12 cellular contexts compared by ENCODE assay signal in the genomic region with DNA sequence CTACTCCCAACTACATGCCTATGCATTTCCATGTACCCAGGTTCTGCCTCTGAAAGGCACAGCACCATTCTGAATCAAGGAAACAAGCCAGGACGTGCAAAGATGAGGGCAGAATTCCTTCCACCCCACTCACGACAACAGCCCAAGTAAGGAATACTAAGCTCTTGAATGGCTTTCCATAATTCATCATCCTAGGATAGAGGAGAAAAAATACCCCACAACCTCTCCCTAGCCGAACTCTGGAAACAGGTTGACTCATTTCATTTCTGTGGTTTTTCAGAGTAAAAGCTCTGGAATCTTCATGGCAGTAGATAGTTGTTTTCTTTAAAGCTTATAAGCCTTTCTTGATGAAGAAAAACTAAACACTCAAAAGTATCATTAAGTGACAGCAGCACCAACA.
DNase-seq lines count a peak whose midpoint lies in the region; ATAC-seq and TF ChIP-seq lines count a peak whose summit lies in the region.
"Had no signal": no experiment of that assay in that cellular context is flagged by ENCODE, and none has a peak within 500 bp of the region (broad histone marks: within the 10 kb centered on the region; RNA-seq: fewer than 3 reads in every experiment).

No MANE protein-coding gene starts in this region.

- 55 to 78% (median 64%) methylated on average over 3 of the region's 3 CpGs for WGBS in heart left ventricle, 4 donors
- WGBS in right cardiac atrium: 73% methylated on average over 3 of the region's 3 CpGs
- WGBS in aorta, 2 donors: 6% methylated on average over 3 of the region's 3 CpGs

- intact Hi-C loops in heart left ventricle (cut with DNase I): no loop called here
- intact Hi-C loops in right cardiac atrium (cut with DNase I): no loop called here
- intact Hi-C loops in aorta (cut with DNase I): no loop called here

- H3K27me3 ChIP-seq in heart left ventricle (no peaks in the 10 kb centered on the region), right cardiac atrium (ENCODE audit: control insufficient read depth, insufficient read depth) (no peaks in the 10 kb centered on the region), muscle layer of duodenum (ENCODE audit: low read depth, low read length) (no peaks in the 10 kb centered on the region), aorta (ENCODE audit: control insufficient read depth in 1 of 2, insufficient read depth in 2 of 2, low read length in 1 of 2) (no peaks in the 10 kb centered on the region)

- H3K27ac ChIP-seq in heart left ventricle (peak overlapping the region in 9 of 12 donors; percentile 6 to 78 (median 47)), right cardiac atrium (ENCODE audit: low read length) (no peak overlapping the region), coronary artery (peak overlapping the region; percentile 36 to 82), muscle layer of duodenum (ENCODE audit: low read length) (peak overlapping the region; percentile 85), aorta (ENCODE audit: low read depth in 1 of 2, low read length in 2 of 2) (peak overlapping the region; percentile 2 to 88)
- H3K27ac ChIP-seq: 22Rv1 had no signal

- no peaks in the 10 kb centered on the region for H3K36me3 ChIP-seq in heart left ventricle
- H3K36me3 ChIP-seq in muscle layer of duodenum (ENCODE audit: control insufficient read depth in 1 of 2, insufficient read depth in 2 of 2, low read length in 2 of 2): no peaks in the 10 kb centered on the region
- H3K36me3 ChIP-seq in aorta (ENCODE audit: control insufficient read depth in 1 of 2, insufficient read depth in 2 of 2, low read length in 1 of 2): no peaks in the 10 kb centered on the region

- DNase-seq in heart left ventricle (no peak), right cardiac atrium (no peak), coronary artery (ENCODE audit: low spot score) (no peak), aorta (no peak), GM19240 (ENCODE audit: insufficient read length, low spot score) (no peak)
- DNase-seq: activated CD8-positive, alpha-beta memory T cell treated with anti-CD3 and anti-CD28 coated beads, Interleukin-2, amount 10 ng/mL, durations not matched to agents 7 days and 5 days; NCI-H1092; NCI-H82 had no signal

- H3K4me1 ChIP-seq in heart left ventricle (peaks cover 0 to 69% (median 20%) of the 10 kb centered on the region in 12 donors), right cardiac atrium (ENCODE audit: control insufficient read depth, insufficient read depth, low read length) (peaks cover 7% of the 10 kb centered on the region), muscle layer of duodenum (ENCODE audit: control insufficient read depth in 1 of 2, insufficient read depth in 2 of 2, low read length in 2 of 2) (peaks cover 34 to 49% of the 10 kb centered on the region in 2 donors), aorta (ENCODE audit: control insufficient read depth in 1 of 2, insufficient read depth in 2 of 2, low read length in 2 of 2) (peaks cover 5 to 7% of the 10 kb centered on the region in 2 donors)

- H3K4me3 ChIP-seq in heart left ventricle (no peak overlapping the region), right cardiac atrium (ENCODE audit: low read length) (no peak overlapping the region), coronary artery (no peak overlapping the region), muscle layer of duodenum (ENCODE audit: low read depth in 1 of 2, low read length in 2 of 2) (peak overlapping the region; percentile 6 to 31), aorta (ENCODE audit: low read length in 2 of 2) (no peak overlapping the region)

- no peak for TF ChIP-seq POLR2A in heart left ventricle (IDR thresholded peaks at IDR 0.05)

- H3K9me3 ChIP-seq in heart left ventricle (no peaks in the 10 kb centered on the region), right cardiac atrium (ENCODE audit: control insufficient read depth, low read length) (no peaks in the 10 kb centered on the region), muscle layer of duodenum (ENCODE audit: control insufficient read depth in 1 of 2, low read length in 2 of 2) (no peaks in the 10 kb centered on the region), aorta (ENCODE audit: control insufficient read depth, low read length) (no peaks in the 10 kb centered on the region)

- TF ChIP-seq CTCF in heart left ventricle (IDR thresholded peaks at IDR 0.05): no peak
- TF ChIP-seq CTCF in coronary artery (IDR thresholded peaks at IDR 0.05): no peak

- peak in 1 of 4 donors; percentile 6 for ATAC-seq in heart left ventricle
- no peak for ATAC-seq in right cardiac atrium
- peak; percentile 42 for ATAC-seq in aorta (ENCODE audit: low FRiP score)
- ATAC-seq in HG02938 (IDR thresholded peaks at IDR 0.05; ENCODE audit: unreplicated experiment): no peak
- no peak for ATAC-seq in GM21367 (IDR thresholded peaks at IDR 0.05; ENCODE audit: unreplicated experiment)
- ATAC-seq: activated CD8-positive, alpha-beta memory T cell treated with anti-CD3 and anti-CD28 coated beads, Interleukin-2, amount 10 ng/mL, durations not matched to agents 7 days and 5 days had no signal

Comparison
In these comparisons a context has a peak if more than half of its experiments do, and no peak if none do; other contexts are left out.
1. H3K4me3 ChIP-seq: peak in muscle layer of duodenum (2 of 2); none in heart left ventricle (0 of 12), right cardiac atrium (single experiment), coronary artery (single experiment) and aorta (0 of 2).